ENCODE assay signal across 13 cellular contexts in the genomic region with DNA sequence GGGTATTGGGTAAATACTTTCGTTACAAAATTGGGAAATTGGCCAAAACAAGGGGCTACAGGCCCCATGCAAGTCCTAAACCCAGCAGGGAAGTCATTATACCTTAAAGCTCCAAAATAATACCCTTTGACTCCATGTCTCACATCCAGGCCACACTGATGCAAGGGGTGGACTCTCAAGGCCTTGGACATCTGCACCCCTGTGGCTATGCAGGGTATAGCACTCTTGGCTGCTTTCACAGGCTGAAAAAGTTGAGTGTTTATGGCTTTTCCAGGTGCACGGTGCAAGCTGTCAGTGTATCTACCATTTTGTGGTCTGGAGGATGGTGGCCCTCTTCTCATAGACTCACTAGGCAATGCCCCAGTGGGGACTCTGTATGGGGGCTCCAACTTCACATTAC.
A peak's percentile ranks its signal among the peaks of the same experiment; 100 is the strongest.
DNase-seq lines count a peak whose midpoint lies in the region; ATAC-seq, FAIRE-seq and TF ChIP-seq lines count a peak whose summit lies in the region.
"Had no signal": no experiment of that assay in that cellular context is flagged by ENCODE, and none has a peak within 500 bp of the region (broad histone marks: within the 10 kb centered on the region; RNA-seq: fewer than 3 reads in every experiment).

No MANE protein-coding gene starts in this region.

- ATAC-seq in GM18517 (IDR thresholded peaks at IDR 0.05; ENCODE audit: unreplicated experiment) (peak; percentile 66), HG03175 (IDR thresholded peaks at IDR 0.05; ENCODE audit: unreplicated experiment) (no peak)

- H3K9ac ChIP-seq in MM.1S (ENCODE audit: low read length) (no peak overlapping the region), kidney (ENCODE audit: low read length in 2 of 2) (no peak overlapping the region)
- H3K9ac ChIP-seq: parathyroid adenoma had no signal

- H3F3A ChIP-seq in DOHH2 (ENCODE audit: control insufficient read depth, insufficient read depth) (no peaks in the 10 kb centered on the region), MM.1S (ENCODE audit: insufficient read depth, low read length) (no peaks in the 10 kb centered on the region)

- DNase-seq in MM.1S (peak; percentile 9), erythroblast (lab: John Stamatoyannopoulos, UW) (peak; percentile 2 to 9), hepatocyte (ENCODE audit: low spot score) (no peak), esophagus squamous epithelium (lab: John Stamatoyannopoulos, UW) (no peak), kidney (no peak)
- DNase-seq: KG1; mesendoderm; stimulated activated naive CD4-positive, alpha-beta T cell; T1000 had no signal

- H3K27me3 ChIP-seq in DOHH2 (ENCODE audit: control insufficient read depth, low read length) (no peaks in the 10 kb centered on the region), MM.1S (replicated peaks; ENCODE audit: insufficient read depth, low read length) (no peaks in the 10 kb centered on the region), hepatocyte (no peaks in the 10 kb centered on the region), esophagus squamous epithelium (no peaks in the 10 kb centered on the region)

- peak; percentile 29 for TF ChIP-seq CTCF in DOHH2 (IDR thresholded peaks at IDR 0.05; ENCODE audit: low read depth, low read length, poor library complexity, severe bottlenecking)
- no peak for TF ChIP-seq CTCF in MM.1S (IDR thresholded peaks at IDR 0.05; ENCODE audit: low read length)
- no peak for TF ChIP-seq CTCF in hepatocyte (IDR thresholded peaks at IDR 0.05; ENCODE audit: poor library complexity)
- peak in 1 of 6 experiments; percentile 18 for TF ChIP-seq CTCF in esophagus squamous epithelium (IDR thresholded peaks at IDR 0.05)
- TF ChIP-seq CTCF in kidney (IDR thresholded peaks at IDR 0.05; ENCODE audit: borderline replicate concordance, extremely low read depth, insufficient read depth): no peak

- H3K4me2 ChIP-seq in DOHH2 (ENCODE audit: low read length): no peak overlapping the region
- H3K4me2 ChIP-seq in MM.1S (ENCODE audit: low read depth, low read length): no peak overlapping the region
- no peak overlapping the region for H3K4me2 ChIP-seq in hepatocyte

- no peaks in the 10 kb centered on the region for H3K4me1 ChIP-seq in DOHH2 (ENCODE audit: control insufficient read depth, low read length)
- no peaks in the 10 kb centered on the region for H3K4me1 ChIP-seq in MM.1S (ENCODE audit: low read length)
- H3K4me1 ChIP-seq in hepatocyte (ENCODE audit: insufficient read depth): no peaks in the 10 kb centered on the region
- no peaks in the 10 kb centered on the region for H3K4me1 ChIP-seq in esophagus squamous epithelium
- no peaks in the 10 kb centered on the region for H3K4me1 ChIP-seq in kidney (ENCODE audit: control insufficient read depth in 1 of 2, insufficient read depth in 1 of 2, low read depth in 1 of 2, low read length in 2 of 2)
- H3K4me1 ChIP-seq: parathyroid adenoma had no signal

- H4K20me1 ChIP-seq in DOHH2 (ENCODE audit: control insufficient read depth, insufficient read depth, low read depth, low read length): no peaks in the 10 kb centered on the region
- no peaks in the 10 kb centered on the region for H4K20me1 ChIP-seq in MM.1S (ENCODE audit: insufficient read depth, low read length)
- no peaks in the 10 kb centered on the region for H4K20me1 ChIP-seq in hepatocyte (ENCODE audit: insufficient read depth, poor library complexity, severe bottlenecking)

- no peak overlapping the region for H2AFZ ChIP-seq in MM.1S (ENCODE audit: low read length)
- H2AFZ ChIP-seq in hepatocyte: no peak overlapping the region
- H2AFZ ChIP-seq: parathyroid adenoma had no signal

- H3K36me3 ChIP-seq in DOHH2 (ENCODE audit: control insufficient read depth, low read length) (no peaks in the 10 kb centered on the region), MM.1S (replicated peaks; ENCODE audit: insufficient read depth, low read length) (no peaks in the 10 kb centered on the region), hepatocyte (replicated peaks; ENCODE audit: insufficient read depth, low read depth) (no peaks in the 10 kb centered on the region), esophagus squamous epithelium (no peaks in the 10 kb centered on the region), kidney (ENCODE audit: control insufficient read depth in 1 of 2, insufficient read depth in 2 of 2, low read length in 2 of 2) (no peaks in the 10 kb centered on the region)

- H3K27ac ChIP-seq in DOHH2 (ENCODE audit: low read depth, low read length) (no peak overlapping the region), MM.1S (ENCODE audit: low read length) (no peak overlapping the region), hepatocyte (no peak overlapping the region), esophagus squamous epithelium (no peak overlapping the region), kidney (ENCODE audit: low read depth in 2 of 2, low read length in 2 of 2) (no peak overlapping the region)
- H3K27ac ChIP-seq: parathyroid adenoma had no signal

- intact Hi-C loops in esophagus squamous epithelium (cut with DNase I) (no loop called here), kidney (cut with DNase I) (no loop called here)

- H3K4me3 ChIP-seq in DOHH2 (ENCODE audit: low read length) (no peak overlapping the region), MM.1S (ENCODE audit: low read length) (no peak overlapping the region), hepatocyte (no peak overlapping the region), esophagus squamous epithelium (no peak overlapping the region), kidney (ENCODE audit: low read length in 2 of 2) (no peak overlapping the region)

- FAIRE-seq in kidney (lab: Jason Lieb, UNC): no peak

- no peaks in the 10 kb centered on the region for H3K9me2 ChIP-seq in DOHH2 (replicated peaks; ENCODE audit: control insufficient read depth, low read length)
- no peaks in the 10 kb centered on the region for H3K9me2 ChIP-seq in MM.1S (replicated peaks; ENCODE audit: insufficient read depth, low read length)
- H3K9me2 ChIP-seq in hepatocyte (replicated peaks; ENCODE audit: insufficient read depth): no peaks in the 10 kb centered on the region

- WGBS in hepatocyte (ENCODE audit: low lambda C conversion rate, missing lambda C conversion rate): 59% methylated on average over 2 of the region's 2 CpGs
- WGBS in esophagus squamous epithelium, 2 donors: 33 to 42% methylated on average over 1 to 2 of the region's 2 CpGs

- H3K9me3 ChIP-seq in DOHH2 (ENCODE audit: control insufficient read depth, insufficient read depth, low read length): no peaks in the 10 kb centered on the region
- H3K9me3 ChIP-seq in MM.1S (replicated peaks; ENCODE audit: insufficient read depth, low read length): no peaks in the 10 kb centered on the region
- H3K9me3 ChIP-seq in hepatocyte (ENCODE audit: low read depth): no peaks in the 10 kb centered on the region
- H3K9me3 ChIP-seq in esophagus squamous epithelium: no peaks in the 10 kb centered on the region
- H3K9me3 ChIP-seq in kidney (ENCODE audit: control insufficient read depth in 1 of 2, low read length in 2 of 2): no peaks in the 10 kb centered on the region

- no peaks in the 10 kb centered on the region for H3K79me2 ChIP-seq in DOHH2 (ENCODE audit: control insufficient read depth, low read length)
- no peaks in the 10 kb centered on the region for H3K79me2 ChIP-seq in MM.1S (ENCODE audit: low read length)
- no peaks in the 10 kb centered on the region for H3K79me2 ChIP-seq in hepatocyte
- H3K79me2 ChIP-seq: parathyroid adenoma had no signal

- TF ChIP-seq POLR2A in erythroblast (IDR thresholded peaks at IDR 0.05; ENCODE audit: low read length): no peak
- TF ChIP-seq POLR2A in esophagus squamous epithelium (IDR thresholded peaks at IDR 0.05): no peak

Comparison
In these comparisons a context has a peak if more than half of its experiments do, and no peak if none do; other contexts are left out.
1. DNase-seq: peak in MM.1S (single experiment) and erythroblast (2 of 2); none in hepatocyte (single experiment), esophagus squamous epithelium (single experiment) and kidney (single experiment).